Comparison of ENCODE assay signal across 4 cellular contexts in the genomic region with DNA sequence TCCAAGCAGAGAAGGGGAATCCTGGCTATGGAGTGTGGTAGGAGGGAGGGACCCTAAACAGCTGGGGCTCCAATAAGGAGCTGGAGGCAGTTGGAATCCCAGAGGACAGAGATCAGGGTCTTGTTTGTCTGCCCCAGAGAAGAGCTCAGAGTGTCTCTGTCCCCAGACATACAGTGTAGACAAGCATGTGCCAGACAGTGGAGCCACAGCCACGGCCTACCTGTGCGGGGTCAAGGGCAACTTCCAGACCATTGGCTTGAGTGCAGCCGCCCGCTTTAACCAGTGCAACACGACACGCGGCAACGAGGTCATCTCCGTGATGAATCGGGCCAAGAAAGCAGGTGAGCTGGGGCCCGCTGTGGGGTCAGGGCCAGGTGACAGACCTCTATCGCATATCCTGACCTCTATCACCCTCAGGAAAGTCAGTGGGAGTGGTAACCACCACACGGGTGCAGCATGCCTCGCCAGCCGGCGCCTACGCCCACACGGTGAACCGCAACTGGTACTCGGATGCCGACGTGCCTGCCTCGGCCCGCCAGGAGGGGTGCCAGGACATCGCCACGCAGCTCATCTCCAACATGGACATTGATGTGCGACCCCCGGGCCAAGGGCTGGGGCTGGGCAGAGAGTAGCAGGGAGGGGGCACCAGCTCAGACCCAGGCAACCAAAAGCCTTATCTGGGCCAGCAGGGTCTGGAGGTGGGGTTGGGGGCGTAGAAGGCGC. TPM values are rescaled to one million over a fixed set of nuclear protein-coding genes. Genes with fewer than 3 reads are reported as not detected.
"Had no signal": no experiment of that assay in that cellular context is flagged by ENCODE, and none has a peak within 500 bp of the region (broad histone marks: within the 10 kb centered on the region; RNA-seq: fewer than 3 reads in every experiment).

No MANE protein-coding gene starts in this region.

RNA-seq across cellular contexts. Expression of a gene that starts 0.9 kb away (rescaled TPM):
- total RNA-seq: NCI-H460, Right ventricle myocardium superior had no signal

RNA-seq across cellular contexts. Expression of a gene that starts 29.0 kb away (rescaled TPM):
- total RNA-seq: NCI-H460, Right ventricle myocardium superior had no signal

RNA-seq across cellular contexts. Expression of a gene that starts 48.4 kb away (rescaled TPM):
- total RNA-seq: NCI-H460, PC-9, Right ventricle myocardium superior, SJSA1 had no signal
